ENCODE assay signal across 14 cellular contexts in the genomic region with DNA sequence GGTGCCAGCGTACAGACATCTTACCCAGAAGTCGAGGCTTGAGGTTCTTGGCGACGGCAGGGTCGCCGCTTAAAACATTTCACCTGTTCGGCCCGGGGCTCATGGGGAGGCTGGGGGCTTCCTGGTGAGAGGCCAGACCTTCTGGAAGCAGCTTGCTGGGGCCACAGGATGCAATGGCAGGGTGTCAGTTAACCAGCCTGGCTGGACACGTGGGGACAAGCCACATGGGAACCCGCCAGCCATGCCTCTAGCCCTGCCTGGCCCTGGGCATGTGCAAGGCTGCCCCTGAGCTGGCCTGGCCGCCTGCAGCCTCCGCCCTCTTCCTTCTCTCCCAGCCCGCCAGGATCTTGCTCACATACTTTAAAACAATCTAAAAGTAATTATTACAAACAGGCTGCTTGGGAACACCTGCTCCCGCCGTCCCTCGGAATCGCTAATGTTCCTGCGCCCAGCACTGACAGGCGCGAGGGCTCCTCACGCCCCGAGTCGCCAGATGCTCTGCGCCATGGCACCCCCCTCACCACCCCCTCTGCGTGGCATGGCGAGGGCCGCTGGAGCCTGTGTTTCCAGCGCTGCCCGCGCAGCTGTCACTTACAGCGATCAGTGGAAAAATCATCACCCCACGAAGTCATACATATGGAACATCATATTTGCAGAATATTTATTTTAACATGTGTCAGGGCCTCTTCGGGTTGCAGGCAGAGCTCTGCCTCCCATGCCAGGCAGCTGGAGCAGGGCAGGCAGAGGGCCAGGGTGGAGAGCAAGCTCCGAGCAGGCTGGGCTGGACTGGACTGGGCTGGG.
DNase-seq lines count a peak whose midpoint lies in the region; ATAC-seq and TF ChIP-seq lines count a peak whose summit lies in the region.
"Had no signal": no experiment of that assay in that cellular context is flagged by ENCODE, and none has a peak within 500 bp of the region (broad histone marks: within the 10 kb centered on the region; RNA-seq: fewer than 3 reads in every experiment).

No MANE protein-coding gene starts in this region.

- peaks cover 3 to 30% (median 24%) of the 10 kb centered on the region in 4 donors for H3K4me1 ChIP-seq in esophagus muscularis mucosa

- H3K27me3 ChIP-seq in esophagus muscularis mucosa: no peaks in the 10 kb centered on the region
- H3K27me3 ChIP-seq: thyroid gland had no signal

- H3K27ac Mint-ChIP-seq in natural killer cell treated with Interleukin-12 subunit alpha and Interleukin-12 subunit beta and Interleukin-15 and Interleukin-18, amount 100 ng/mL, for 72 hours: no peak overlapping the region
- no peak overlapping the region for H3K27ac Mint-ChIP-seq in natural killer cell

- intact Hi-C loops in natural killer cell (cut with micrococcal nuclease): loop anchor here (5.0 kb wide), 1 partner anchor 307 kb away; no protein-coding TSS in a partner anchor
- intact Hi-C loops in esophagus muscularis mucosa (cut with DNase I): loop anchor here (5.0 kb wide), 1 partner anchor 133 kb away; no protein-coding TSS in a partner anchor

- TF ChIP-seq EP300 in esophagus muscularis mucosa (IDR thresholded peaks at IDR 0.05): no peak

- H3K27ac ChIP-seq in esophagus muscularis mucosa (replicated peaks in 1 of 4): no peak overlapping the region
- H3K27ac ChIP-seq: thyroid gland had no signal

- no peaks in the 10 kb centered on the region for H3K9me3 ChIP-seq in esophagus muscularis mucosa
- H3K9me3 ChIP-seq: thyroid gland had no signal

- H3K27me3 Mint-ChIP-seq in natural killer cell treated with Interleukin-12 subunit alpha and Interleukin-12 subunit beta and Interleukin-15 and Interleukin-18, amount 100 ng/mL, for 72 hours: peaks cover 6 to 12% of the 10 kb centered on the region in 2 donors
- H3K27me3 Mint-ChIP-seq in natural killer cell (ENCODE audit: low read depth in 2 of 2): peaks cover 0 to 23% of the 10 kb centered on the region in 2 donors

- TF ChIP-seq CTCF in natural killer cell (IDR thresholded peaks at IDR 0.05): no peak
- no peak for TF ChIP-seq CTCF in esophagus muscularis mucosa (IDR thresholded peaks at IDR 0.05)

- WGBS in esophagus muscularis mucosa: 47% methylated on average over 21 of the region's 34 CpGs

- H3K4me3 Mint-ChIP-seq in natural killer cell treated with Interleukin-12 subunit alpha and Interleukin-12 subunit beta and Interleukin-15 and Interleukin-18, amount 100 ng/mL, for 72 hours: no peak overlapping the region
- H3K4me3 Mint-ChIP-seq in natural killer cell: no peak overlapping the region
- H3K4me3 Mint-ChIP-seq: central memory CD8-positive, alpha-beta T cell had no signal

- H3K36me3 ChIP-seq in esophagus muscularis mucosa: no peaks in the 10 kb centered on the region
- H3K36me3 ChIP-seq: thyroid gland had no signal

- no peak for TF ChIP-seq POLR2A in esophagus muscularis mucosa (IDR thresholded peaks at IDR 0.05; ENCODE audit: low read depth)

- no peaks in the 10 kb centered on the region for H3K36me3 Mint-ChIP-seq in natural killer cell treated with Interleukin-12 subunit alpha and Interleukin-12 subunit beta and Interleukin-15 and Interleukin-18, amount 100 ng/mL, for 72 hours
- no peaks in the 10 kb centered on the region for H3K36me3 Mint-ChIP-seq in natural killer cell

- no peak for ATAC-seq in natural killer cell treated with Interleukin-12 subunit alpha and Interleukin-12 subunit beta and Interleukin-15 and Interleukin-18, amount 100 ng/mL, for 72 hours
- ATAC-seq in natural killer cell (no peak), left lobe of liver (no peak)

- peaks cover 3 to 5% of the 10 kb centered on the region in 2 donors for H3K4me1 Mint-ChIP-seq in natural killer cell treated with Interleukin-12 subunit alpha and Interleukin-12 subunit beta and Interleukin-15 and Interleukin-18, amount 100 ng/mL, for 72 hours (ENCODE audit: low read depth in 2 of 2)
- H3K4me1 Mint-ChIP-seq in natural killer cell: peaks cover 5% of the 10 kb centered on the region in 2 donors

- no peaks in the 10 kb centered on the region for H3K9me3 Mint-ChIP-seq in natural killer cell treated with Interleukin-12 subunit alpha and Interleukin-12 subunit beta and Interleukin-15 and Interleukin-18, amount 100 ng/mL, for 72 hours
- no peaks in the 10 kb centered on the region for H3K9me3 Mint-ChIP-seq in natural killer cell
- H3K9me3 Mint-ChIP-seq: central memory CD8-positive, alpha-beta T cell had no signal

- no peak overlapping the region for H3K4me3 ChIP-seq in esophagus muscularis mucosa
- H3K4me3 ChIP-seq: thyroid gland had no signal

- DNase-seq in DMS79 treated with DMSO at 0.1 percent for 48 hours (lab: John Stamatoyannopoulos, UW) (peak; percentile 29), DMS79 (lab: John Stamatoyannopoulos, UW) (no peak), natural killer cell (no peak), left lobe of liver (ENCODE audit: low spot score) (peak; percentile 42), esophagus muscularis mucosa (ENCODE audit: extremely low spot score) (no peak), SW 1271 (lab: John Stamatoyannopoulos, UW) (no peak), NCI-H2081 treated with DMSO at 0.1 percent for 48 hours (lab: John Stamatoyannopoulos, UW) (no peak)
- peak; percentile 41 for DNase-seq in natural killer cell treated with Interleukin-12 subunit alpha and Interleukin-12 subunit beta and Interleukin-15 and Interleukin-18, amount 100 ng/mL, for 72 hours (ENCODE audit: low spot score)
- DNase-seq: 8988T; mammary epithelial cell; occipital lobe; stimulated activated CD4-positive, alpha-beta T cell treated with anti-CD3 and anti-CD28 coated beads, Interleukin-12 subunit alpha, Interleukin-12 subunit beta, amount 100 ng/mL, for 4 hours had no signal

Comparison
In these comparisons a context has a peak if more than half of its experiments do, and no peak if none do; other contexts are left out.
1. DNase-seq: peak in DMS79 treated with DMSO at 0.1 percent for 48 hours (single experiment), natural killer cell treated with Interleukin-12 subunit alpha and Interleukin-12 subunit beta and Interleukin-15 and Interleukin-18, amount 100 ng/mL, for 72 hours (single experiment) and left lobe of liver (single experiment); none in DMS79 (single experiment), natural killer cell (single experiment), esophagus muscularis mucosa (single experiment), SW 1271 (0 of 2) and NCI-H2081 treated with DMSO at 0.1 percent for 48 hours (single experiment).